ENCODE assay signal across 10 cellular contexts in genomic region chr5:168227973-168228615, GRCh38.
A peak's percentile ranks its signal among the peaks of the same experiment; 100 is the strongest.
DNase-seq lines count a peak whose midpoint lies in the region; ATAC-seq and TF ChIP-seq lines count a peak whose summit lies in the region.
"Had no signal": no experiment of that assay in that cellular context is flagged by ENCODE, and none has a peak within 500 bp of the region (broad histone marks: within the 10 kb centered on the region; RNA-seq: fewer than 3 reads in every experiment).

No MANE protein-coding gene starts in this region.

- H3K36me3 Mint-ChIP-seq in activated CD8-positive, alpha-beta T cell treated with anti-CD3 and anti-CD28 coated beads, Interleukin-2, amount 10 ng/mL, durations not matched to agents 7 days and 5 days (ENCODE audit: low read depth) = no peaks in the 10 kb centered on the region
- H3K36me3 Mint-ChIP-seq in Caco-2 (ENCODE audit: insufficient read depth, unreplicated experiment) (no peaks in the 10 kb centered on the region), glutamatergic neuron (ENCODE audit: unreplicated experiment) (peaks cover 3% of the 10 kb centered on the region)

- TF ChIP-seq CTCF in AG09309 (IDR thresholded peaks at IDR 0.05; ENCODE audit: control insufficient read depth, insufficient read depth, low read depth, low read length, missing control alignments) (no peak), Caco-2 (IDR thresholded peaks at IDR 0.05; ENCODE audit: insufficient read depth in 1 of 2, low read depth in 1 of 2, low read length in 1 of 2, severe bottlenecking in 1 of 2, unreplicated experiment in 1 of 2) (no peak), thyroid gland (IDR thresholded peaks at IDR 0.05) (no peak), glutamatergic neuron (IDR thresholded peaks at IDR 0.05; ENCODE audit: partially characterized antibody, unreplicated experiment) (no peak)

- no peaks in the 10 kb centered on the region for H3K27me3 Mint-ChIP-seq in activated CD8-positive, alpha-beta T cell treated with anti-CD3 and anti-CD28 coated beads, Interleukin-2, amount 10 ng/mL, durations not matched to agents 7 days and 5 days (ENCODE audit: low read depth)
- H3K27me3 Mint-ChIP-seq in Caco-2 (ENCODE audit: insufficient read depth, unreplicated experiment) (peaks cover 4% of the 10 kb centered on the region), glutamatergic neuron (ENCODE audit: unreplicated experiment) (no peaks in the 10 kb centered on the region)

- BruUV-seq in Caco-2 (replicated peaks; lab: Mats Ljungman, UMichigan) = no TSS peak

- POLR2A ChIA-PET in activated CD8-positive, alpha-beta T cell treated with anti-CD3 and anti-CD28 coated beads, Interleukin-2, amount 10 ng/mL, durations not matched to agents 7 days and 5 days (lab: Charles Lee) = no interaction called here
- POLR2A ChIA-PET in Caco-2 (lab: Charles Lee) = no interaction called here

- H3K9me3 Mint-ChIP-seq in activated CD8-positive, alpha-beta T cell treated with anti-CD3 and anti-CD28 coated beads, Interleukin-2, amount 10 ng/mL, durations not matched to agents 7 days and 5 days (ENCODE audit: insufficient read depth) = no peaks in the 10 kb centered on the region
- H3K9me3 Mint-ChIP-seq in Caco-2 (ENCODE audit: unreplicated experiment) = no peaks in the 10 kb centered on the region
- H3K9me3 Mint-ChIP-seq in glutamatergic neuron (ENCODE audit: unreplicated experiment) = no peaks in the 10 kb centered on the region

- no peak overlapping the region for H3K4me3 Mint-ChIP-seq in activated CD8-positive, alpha-beta T cell treated with anti-CD3 and anti-CD28 coated beads, Interleukin-2, amount 10 ng/mL, durations not matched to agents 7 days and 5 days
- no peak overlapping the region for H3K4me3 Mint-ChIP-seq in Caco-2 (ENCODE audit: unreplicated experiment)
- no peak overlapping the region for H3K4me3 Mint-ChIP-seq in glutamatergic neuron (ENCODE audit: unreplicated experiment)

- ATAC-seq in HG03039 (IDR thresholded peaks at IDR 0.05; ENCODE audit: unreplicated experiment) = peak; percentile 100
- no peak for ATAC-seq in activated CD8-positive, alpha-beta T cell treated with anti-CD3 and anti-CD28 coated beads, Interleukin-2, amount 10 ng/mL, durations not matched to agents 7 days and 5 days
- ATAC-seq: K562 had no signal

- H3K27me3 ChIP-seq in MG63 (no peaks in the 10 kb centered on the region), Caco-2 (replicated peaks; ENCODE audit: control insufficient read depth, insufficient read depth, low read length) (no peaks in the 10 kb centered on the region), thyroid gland (no peaks in the 10 kb centered on the region)

- peaks cover 5% of the 10 kb centered on the region for H3K4me1 Mint-ChIP-seq in activated CD8-positive, alpha-beta T cell treated with anti-CD3 and anti-CD28 coated beads, Interleukin-2, amount 10 ng/mL, durations not matched to agents 7 days and 5 days (ENCODE audit: low read depth)
- H3K4me1 Mint-ChIP-seq in Caco-2 (ENCODE audit: low read depth, unreplicated experiment) (no peaks in the 10 kb centered on the region), glutamatergic neuron (ENCODE audit: low read depth, unreplicated experiment) (no peaks in the 10 kb centered on the region)

- intact Hi-C loops in Caco-2 (cut with micrococcal nuclease; ENCODE audit: unreplicated experiment) (no loop called here), thyroid gland (cut with DNase I) (loop anchor here (10.0 kb wide), 2 partner anchors 113 to 503 kb away; no protein-coding TSS in a partner anchor)

- H3K9me3 ChIP-seq in MG63 (no peaks in the 10 kb centered on the region), Caco-2 (no peaks in the 10 kb centered on the region), thyroid gland (no peaks in the 10 kb centered on the region)

- no peak overlapping the region for H3K27ac ChIP-seq in thyroid gland
- H3K27ac ChIP-seq: C4-2B had no signal

- DNase-seq in AG09309 (ENCODE audit: low read depth) (peak; percentile 5), GM19238 (ENCODE audit: insufficient read length, low spot score) (peak; percentile 17), MG63 (no peak), Caco-2 (no peak), thyroid gland (no peak), glutamatergic neuron (no peak)
- DNase-seq in activated CD8-positive, alpha-beta T cell treated with anti-CD3 and anti-CD28 coated beads, Interleukin-2, amount 10 ng/mL, durations not matched to agents 7 days and 5 days = peak; percentile 21

- TF ChIP-seq POLR2A in thyroid gland (IDR thresholded peaks at IDR 0.05) = no peak

- CTCF ChIA-PET in activated CD8-positive, alpha-beta T cell treated with anti-CD3 and anti-CD28 coated beads, Interleukin-2, amount 10 ng/mL, durations not matched to agents 7 days and 5 days (lab: Charles Lee) = interaction anchor here (1.0 kb wide), 1 partner anchor 8 kb away, joined by 5 read pairs; no protein-coding TSS in a partner anchor
- CTCF ChIA-PET in Caco-2 (lab: Charles Lee) = interaction anchor here (0.5 kb wide), 1 partner anchor 8 kb away, joined by 3 read pairs; no protein-coding TSS in a partner anchor

- H3K36me3 ChIP-seq in MG63 (no peaks in the 10 kb centered on the region), Caco-2 (ENCODE audit: control insufficient read depth, insufficient read depth, low read length) (no peaks in the 10 kb centered on the region), thyroid gland (no peaks in the 10 kb centered on the region)

- WGBS in thyroid gland, 2 donors = 84 to 85% methylated on average over 9 of the region's 9 CpGs

- H3K4me1 ChIP-seq in Caco-2 (no peaks in the 10 kb centered on the region; the same call in 1 of the 2 replicates), thyroid gland (no peaks in the 10 kb centered on the region)

- H3K27ac Mint-ChIP-seq in activated CD8-positive, alpha-beta T cell treated with anti-CD3 and anti-CD28 coated beads, Interleukin-2, amount 10 ng/mL, durations not matched to agents 7 days and 5 days = no peak overlapping the region
- H3K27ac Mint-ChIP-seq in Caco-2 (ENCODE audit: unreplicated experiment) (no peak overlapping the region), glutamatergic neuron (ENCODE audit: unreplicated experiment) (no peak overlapping the region)

- H3K4me3 ChIP-seq in AG09309 (ENCODE audit: control insufficient read depth, low read depth, low read length) = no peak overlapping the region
- H3K4me3 ChIP-seq in MG63 = no peak overlapping the region
- no peak overlapping the region for H3K4me3 ChIP-seq in Caco-2 (ENCODE audit: low read depth, low read length)
- no peak overlapping the region for H3K4me3 ChIP-seq in thyroid gland (replicated peaks in 1 of 3)
- H3K4me3 ChIP-seq: K562 had no signal

Comparison
In these comparisons a context has a peak if more than half of its experiments do, and no peak if none do; other contexts are left out.
1. DNase-seq: peak in AG09309 (single experiment), GM19238 (single experiment) and activated CD8-positive, alpha-beta T cell treated with anti-CD3 and anti-CD28 coated beads, Interleukin-2, amount 10 ng/mL, durations not matched to agents 7 days and 5 days (single experiment); none in MG63 (single experiment), Caco-2 (0 of 2), thyroid gland (0 of 2) and glutamatergic neuron (single experiment).